In the genomic region with DNA sequence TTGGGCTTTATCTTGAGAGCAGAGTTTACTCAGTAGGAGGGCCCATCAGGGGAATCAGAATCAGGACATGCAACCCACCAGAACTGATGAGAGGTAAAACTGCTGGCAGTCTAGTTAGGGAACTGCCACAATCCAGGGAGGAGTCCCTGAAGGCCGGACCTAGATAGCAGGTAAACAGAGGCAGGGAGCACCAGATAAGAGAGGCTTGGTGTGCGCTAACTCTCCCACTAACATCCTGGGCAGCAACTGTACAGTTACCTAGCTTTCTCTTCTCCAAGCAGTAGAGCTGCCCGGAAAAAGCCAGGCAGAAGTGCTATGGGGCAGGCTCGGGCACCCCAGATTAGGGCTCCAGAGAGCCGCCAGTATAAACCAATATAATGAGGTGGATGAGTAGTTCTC, we compare ENCODE assay signal across 1 cellular context.
TF ChIP-seq lines count a peak whose summit lies in the region.

No MANE protein-coding gene starts in this region.

TF ChIP-seq in HCT116, 20 proteins besides CTCF, POLR2A, EP300 and RAD21 (continued from another document):
- TF ChIP-seq, protein P1, sequence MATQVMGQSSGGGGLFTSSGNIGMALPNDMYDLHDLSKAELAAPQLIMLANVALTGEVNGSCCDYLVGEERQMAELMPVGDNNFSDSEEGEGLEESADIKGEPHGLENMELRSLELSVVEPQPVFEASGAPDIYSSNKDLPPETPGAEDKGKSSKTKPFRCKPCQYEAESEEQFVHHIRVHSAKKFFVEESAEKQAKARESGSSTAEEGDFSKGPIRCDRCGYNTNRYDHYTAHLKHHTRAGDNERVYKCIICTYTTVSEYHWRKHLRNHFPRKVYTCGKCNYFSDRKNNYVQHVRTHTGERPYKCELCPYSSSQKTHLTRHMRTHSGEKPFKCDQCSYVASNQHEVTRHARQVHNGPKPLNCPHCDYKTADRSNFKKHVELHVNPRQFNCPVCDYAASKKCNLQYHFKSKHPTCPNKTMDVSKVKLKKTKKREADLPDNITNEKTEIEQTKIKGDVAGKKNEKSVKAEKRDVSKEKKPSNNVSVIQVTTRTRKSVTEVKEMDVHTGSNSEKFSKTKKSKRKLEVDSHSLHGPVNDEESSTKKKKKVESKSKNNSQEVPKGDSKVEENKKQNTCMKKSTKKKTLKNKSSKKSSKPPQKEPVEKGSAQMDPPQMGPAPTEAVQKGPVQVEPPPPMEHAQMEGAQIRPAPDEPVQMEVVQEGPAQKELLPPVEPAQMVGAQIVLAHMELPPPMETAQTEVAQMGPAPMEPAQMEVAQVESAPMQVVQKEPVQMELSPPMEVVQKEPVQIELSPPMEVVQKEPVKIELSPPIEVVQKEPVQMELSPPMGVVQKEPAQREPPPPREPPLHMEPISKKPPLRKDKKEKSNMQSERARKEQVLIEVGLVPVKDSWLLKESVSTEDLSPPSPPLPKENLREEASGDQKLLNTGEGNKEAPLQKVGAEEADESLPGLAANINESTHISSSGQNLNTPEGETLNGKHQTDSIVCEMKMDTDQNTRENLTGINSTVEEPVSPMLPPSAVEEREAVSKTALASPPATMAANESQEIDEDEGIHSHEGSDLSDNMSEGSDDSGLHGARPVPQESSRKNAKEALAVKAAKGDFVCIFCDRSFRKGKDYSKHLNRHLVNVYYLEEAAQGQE (IDR thresholded peaks at IDR 0.05; ENCODE audit: low read depth), result no peak
- TF ChIP-seq SRF (IDR thresholded peaks at IDR 0.05; ENCODE audit: low read depth) (no peak), CEBPB (IDR thresholded peaks at IDR 0.05; ENCODE audit: low read depth) (no peak)
TF ChIP-seq in HCT116: peak in this region for 0.
